Comparison of ENCODE assay signal across 8 cellular contexts in genomic region chr4:84582988-84583870, GRCh38. TPM values are rescaled to one million over a fixed set of nuclear protein-coding genes. Genes with fewer than 3 reads are reported as not detected.
DNase-seq lines count a peak whose midpoint lies in the region; ATAC-seq lines count a peak whose summit lies in the region.

TSS of gene CDS1 (plus strand) at chr4:84583127. CDS start at chr4:84583402, 275 bp downstream.

- ATAC-seq in GM18517 (IDR thresholded peaks at IDR 0.05; ENCODE audit: unreplicated experiment) (peak; percentile 50), HG02981 (IDR thresholded peaks at IDR 0.05; ENCODE audit: unreplicated experiment) (peak; percentile 39)

- H3K27me3 ChIP-seq in skeletal muscle satellite cell (ENCODE audit: control insufficient read depth, insufficient read depth, low read length): peaks cover 20% of the 10 kb centered on the region

- H3K4me3 ChIP-seq in skeletal muscle satellite cell (ENCODE audit: low read length): peak within 1 kb of the TSS; percentile 81

- H3K4me2 ChIP-seq in skeletal muscle satellite cell (ENCODE audit: low read length): peak within 1 kb of the TSS; percentile 98

- H3K9me3 ChIP-seq in skeletal muscle satellite cell (replicated peaks; ENCODE audit: low read length): no peaks in the 10 kb centered on the region

- peaks cover 10% of the 10 kb centered on the region for H3K4me1 ChIP-seq in skeletal muscle satellite cell (ENCODE audit: control insufficient read depth, insufficient read depth, low read length)

- H3K9ac ChIP-seq in skeletal muscle satellite cell (ENCODE audit: low read depth, low read length): peak within 1 kb of the TSS; percentile 50

- peak; percentile 43 for DNase-seq in AG08396 (ENCODE audit: low spot score)
- peak; percentile 74 for DNase-seq in NCI-H748 treated with DMSO at 0.1 percent for 48 hours (lab: John Stamatoyannopoulos, UW)
- peak; percentile 61 for DNase-seq in astrocyte of the hippocampus (ENCODE audit: low read depth, low spot score)
- DNase-seq in iPS-NIHi11 (ENCODE audit: low spot score): peak; percentile 51
- DNase-seq in dedifferentiated amniotic fluid mesenchymal stem cell (ENCODE audit: extremely low spot score): no peak

- H3K36me3 ChIP-seq in skeletal muscle satellite cell (ENCODE audit: insufficient read depth, low read length): no peaks in the 10 kb centered on the region

RNA-seq across cellular contexts. Expression of gene CDS1, which starts in this region (rescaled TPM):
- total RNA-seq in skeletal muscle satellite cell (2012; rRNA removed): under 0.01 and 0.44 TPM in 2 replicates
